23 cellular contexts compared by ENCODE assay signal in genomic region chr7:30046127-30046774, GRCh38. TPM values are rescaled to one million over a fixed set of nuclear protein-coding genes. Genes with fewer than 3 reads are reported as not detected.
DNase-seq lines count a peak whose midpoint lies in the region; ATAC-seq, FAIRE-seq and TF ChIP-seq lines count a peak whose summit lies in the region.
"Had no signal": no experiment of that assay in that cellular context is flagged by ENCODE, and none has a peak within 500 bp of the region (broad histone marks: within the 10 kb centered on the region; RNA-seq: fewer than 3 reads in every experiment).

No MANE protein-coding gene starts in this region.

- H3K27ac ChIP-seq in heart right ventricle, result no peak overlapping the region
- peak overlapping the region in 2 of 4 donors; percentile 30 to 44 for H3K27ac ChIP-seq in pancreas
- H3K27ac ChIP-seq: HL-60 had no signal

- H3K36me3 ChIP-seq in heart right ventricle (peaks cover 0 to 62% (median 12%) of the 10 kb centered on the region in 9 donors), bronchial epithelial cell (ENCODE audit: control insufficient read depth, insufficient read depth, low read length) (peaks cover 2% of the 10 kb centered on the region), pancreas (no peaks in the 10 kb centered on the region)

- DNase-seq in left ventricle myocardium superior (no peak), heart right ventricle (no peak), bronchial epithelial cell (ENCODE audit: low read depth) (no peak), pancreas (peak in 3 of 6 donors; percentile 32 to 52 (median 44)), LoVo (ENCODE audit: low spot score) (no peak)
- DNase-seq: ACHN; BE2C; C1 segment of cervical spinal cord; CD4-positive, CD25-positive, alpha-beta regulatory T cell; CD8-positive, alpha-beta memory T cell; COR-L47; DMS 273 treated with DMSO at 0.1 percent for 48 hours; DMS53; DND-41; EL; HCEC 1CT; IMR-90 had no signal

- TF ChIP-seq CTCF in heart right ventricle (IDR thresholded peaks at IDR 0.05) (no peak), bronchial epithelial cell (IDR thresholded peaks at IDR 0.05; ENCODE audit: insufficient read depth, low read length, severe bottlenecking) (no peak), pancreas (IDR thresholded peaks at IDR 0.05) (no peak)

- H3K4me1 ChIP-seq in heart right ventricle (peaks cover 0 to 13% (median 0%) of the 10 kb centered on the region in 9 donors), pancreas (peaks cover 14 to 17% (median 16%) of the 10 kb centered on the region in 3 donors)
- H3K4me1 ChIP-seq: BE2C had no signal

- no peaks in the 10 kb centered on the region for H3K9me3 ChIP-seq in heart right ventricle
- no peaks in the 10 kb centered on the region for H3K9me3 ChIP-seq in pancreas
- H3K9me3 ChIP-seq: BE2C had no signal

- intact Hi-C loops in left ventricle myocardium superior (cut with micrococcal nuclease) (no loop called here), heart right ventricle (cut with DNase I) (no loop called here), pancreas (cut with DNase I) (no loop called here)

- H3K27me3 ChIP-seq in heart right ventricle (no peaks in the 10 kb centered on the region), bronchial epithelial cell (ENCODE audit: control insufficient read depth, insufficient read depth, low read length) (no peaks in the 10 kb centered on the region), pancreas (no peaks in the 10 kb centered on the region)
- H3K27me3 ChIP-seq: BE2C had no signal

- FAIRE-seq in bronchial epithelial cell (lab: Jason Lieb, UNC), result peak; percentile 28
- FAIRE-seq in pancreas (lab: Jason Lieb, UNC), result no peak
- FAIRE-seq: A204.1, GM12891, H54 had no signal

- H3K4me3 ChIP-seq in heart right ventricle, result no peak overlapping the region
- H3K4me3 ChIP-seq in bronchial epithelial cell (ENCODE audit: low read depth, low read length), result no peak overlapping the region
- no peak overlapping the region for H3K4me3 ChIP-seq in pancreas
- H3K4me3 ChIP-seq: GM23338 had no signal

- 82 to 85% methylated on average over 3 of the region's 3 CpGs for whole genome bisulfite sequencing in heart right ventricle, 2 donors
- WGBS in pancreas, 2 donors, result 26 to 30% methylated on average over 3 of the region's 3 CpGs

- ATAC-seq in left ventricle myocardium superior (peak; percentile 33), heart right ventricle (no peak), pancreas (peak; percentile 90 to 96 (median 94)), GM19351 (IDR thresholded peaks at IDR 0.05; ENCODE audit: unreplicated experiment) (no peak)
- ATAC-seq: GM23338 had no signal

RNA-seq across cellular contexts. Expression of gene PLEKHA8, which starts 18.0 kb away (rescaled TPM):
- total RNA-seq in left ventricle myocardium superior, result 3.4 TPM
- 1 to 10 TPM; 2.4 to 6.0 (median 4.4) TPM for total RNA-seq in heart right ventricle
- 1 to 10 TPM; 1.8 TPM for polyA plus RNA-seq in heart right ventricle
- 17.0 and 17.1 TPM in 2 replicates for total RNA-seq in bronchial epithelial cell
- total RNA-seq in pancreas, result 1 to 10 TPM; 3.3 to 9.7 (median 4.7) TPM
- 1 to 10 TPM; 1.7 to 1.9 TPM for polyA plus RNA-seq in pancreas

RNA-seq across cellular contexts. Expression of gene FKBP14, which starts 19.7 kb away (rescaled TPM):
- total RNA-seq in left ventricle myocardium superior, result 12.8 TPM
- total RNA-seq in heart right ventricle, result 10 to 100 TPM in 9 of 10 donors, 1 to 10 TPM in 1; 8.3 to 16.0 (median 13.5) TPM
- polyA plus RNA-seq in heart right ventricle, result 1 to 10 TPM; 3.0 to 6.1 TPM
- 20.0 and 20.5 TPM in 2 replicates for total RNA-seq in bronchial epithelial cell
- total RNA-seq in pancreas, result 10 to 100 TPM in 3 of 6 donors, 1 to 10 TPM in 3; 3.8 to 12.7 (median 8.4) TPM
- 1 to 10 TPM; 3.3 to 5.1 TPM for polyA plus RNA-seq in pancreas

RNA-seq across cellular contexts. Expression of gene SCRN1, which starts 56.6 kb away (rescaled TPM):
- total RNA-seq in left ventricle myocardium superior, result 18.7 TPM
- total RNA-seq in heart right ventricle, result 10 to 100 TPM in 8 of 10 donors, 1 to 10 TPM in 2; 8.3 to 36.8 (median 23.9) TPM
- polyA plus RNA-seq in heart right ventricle, result 1 to 10 TPM; 3.1 to 4.2 TPM
- total RNA-seq in bronchial epithelial cell, result 33.5 and 35.5 TPM in 2 replicates
- total RNA-seq in pancreas, result 10 to 100 TPM; 25.6 to 48.0 (median 34.8) TPM
- 10 to 100 TPM in 1 of 2 donors, 1 to 10 TPM in 1; 7.7 to 22.3 TPM for polyA plus RNA-seq in pancreas

Comparison
In these comparisons a context has a peak if more than half of its experiments do, and no peak if none do; other contexts are left out.
1. ATAC-seq: peak in left ventricle myocardium superior (single experiment) and pancreas (4 of 4); none in heart right ventricle (0 of 8) and GM19351 (single experiment).